In the genomic region with DNA sequence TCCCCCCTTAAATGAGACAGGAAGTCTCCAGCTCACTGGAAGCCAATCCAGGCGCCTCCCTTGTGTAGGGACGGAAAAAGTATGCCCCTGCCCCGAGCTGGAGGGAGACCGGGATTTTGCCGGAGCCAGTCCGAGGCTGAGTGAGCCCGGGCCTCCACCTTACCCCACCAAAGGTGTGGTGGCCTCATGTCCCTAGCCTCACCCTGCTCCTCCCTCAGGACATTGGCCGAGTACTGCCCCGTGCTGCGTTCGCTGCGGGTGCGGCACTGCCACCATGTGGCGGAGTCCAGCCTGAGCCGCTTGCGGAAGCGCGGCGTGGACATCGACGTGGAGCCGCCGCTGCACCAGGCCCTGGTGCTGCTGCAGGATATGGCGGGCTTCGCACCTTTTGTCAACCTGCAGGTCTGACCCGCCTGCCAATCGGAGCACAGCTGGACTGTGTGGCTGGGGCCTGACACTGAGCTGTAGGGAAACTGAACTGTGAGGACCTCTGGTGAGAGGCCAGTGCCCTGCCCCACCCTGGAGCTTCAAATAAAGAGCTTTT, we compare ENCODE assay signal across 1 cellular context.
TF ChIP-seq lines count a peak whose summit lies in the region.

No MANE protein-coding gene starts in this region.

TF ChIP-seq in K562, 482 proteins besides CTCF, POLR2A, EP300 and RAD21 (continues in another document):
- TF ChIP-seq CHCHD3 (CRISPR knock-in tag; IDR thresholded peaks at IDR 0.05) (no peak), SMC3 (conservative IDR thresholded peaks at IDR 0.05; ENCODE audit: insufficient read depth, low read depth, low read length) (peak; percentile 59), TCF7L2 (IDR thresholded peaks at IDR 0.05; ENCODE audit: low read depth, low read length) (no peak), HNRNPL (IDR thresholded peaks at IDR 0.05; ENCODE audit: low read depth, low read length) (peak; percentile 51; the same call in 1 of the 2 replicates), POLR3G (IDR thresholded peaks at IDR 0.05; ENCODE audit: extremely low read depth, insufficient read length, insufficient replicate concordance) (no peak), TCFL5 (CRISPR knock-in tag; conservative IDR thresholded peaks at IDR 0.05) (no peak), ZNF354B (CRISPR knock-in tag; IDR thresholded peaks at IDR 0.05) (no peak), CREM (IDR thresholded peaks at IDR 0.05; ENCODE audit: low read depth) (peak; percentile 81), TEAD2 (tag; IDR thresholded peaks at IDR 0.05) (no peak), FOXP1 (CRISPR knock-in tag; IDR thresholded peaks at IDR 0.05) (no peak), HDAC1 (IDR thresholded peaks at IDR 0.05) (peak in 1 of 2 experiments; percentile 71; a peak in 2 of 4 replicates), RFX5 (IDR thresholded peaks at IDR 0.05; ENCODE audit: low read depth, low read length) (no peak), EP400 (IDR thresholded peaks at IDR 0.05) (peak; percentile 87), JUND (IDR thresholded peaks at IDR 0.05; ENCODE audit: borderline replicate concordance, low read depth, low read length) (peak; percentile 52; the same call in 1 of the 2 replicates), JUND (tag; IDR thresholded peaks at IDR 0.05; ENCODE audit: borderline replicate concordance, low read depth, low read length) (peak; percentile 8; the same call in 1 of the 3 replicates), HMG20A (CRISPR knock-in tag; conservative IDR thresholded peaks at IDR 0.05) (no peak), FOXA3 (CRISPR knock-in tag; conservative IDR thresholded peaks at IDR 0.05 in 1 of 2, IDR thresholded peaks at IDR 0.05 in 1 of 2) (0 out of 4 replicates have a peak, but pooled peaks of 1 of the 2 experiments have one; percentile 51), YBX1 (IDR thresholded peaks at IDR 0.05) (no peak), ZSCAN29 (IDR thresholded peaks at IDR 0.05) (no peak), ETV6 (IDR thresholded peaks at IDR 0.05; ENCODE audit: borderline replicate concordance in 1 of 2, low read depth in 2 of 2, low read length in 1 of 2) (peak in 1 of 2 experiments; percentile 68; a peak in 1 of 4 replicates), ETV6 (CRISPR knock-in tag; IDR thresholded peaks at IDR 0.05; ENCODE audit: borderline replicate concordance) (no peak), MTF1 (CRISPR knock-in tag; IDR thresholded peaks at IDR 0.05; ENCODE audit: borderline replicate concordance) (no peak), KDM2B (CRISPR knock-in tag; IDR thresholded peaks at IDR 0.05) (0 out of 2 replicates have a peak, but pooled peaks have one; percentile 22), SMARCA4 (IDR thresholded peaks at IDR 0.05) (peak; percentile 77), MAZ (CRISPR knock-in tag; conservative IDR thresholded peaks at IDR 0.05 in 1 of 2, IDR thresholded peaks at IDR 0.05 in 1 of 2) (peak; percentile 50 to 81; a peak in 3 of 4 replicates), YY1 (IDR thresholded peaks at IDR 0.05; ENCODE audit: borderline replicate concordance in 1 of 3, control insufficient read depth in 1 of 3, extremely low read depth in 1 of 3, insufficient read depth in 3 of 3, insufficient read length in 1 of 3, insufficient replicate concordance in 2 of 3, low read depth in 1 of 3, low read length in 2 of 3) (peak in 2 of 3 experiments; percentile 66 to 78), ETV5 (CRISPR knock-in tag; IDR thresholded peaks at IDR 0.05; ENCODE audit: low read depth) (peak; percentile 62), ZNF57 (CRISPR knock-in tag; IDR thresholded peaks at IDR 0.05) (no peak), ZNF766 (CRISPR knock-in tag; conservative IDR thresholded peaks at IDR 0.05) (0 out of 2 replicates have a peak, but pooled peaks have one; percentile 25), PHF20 (IDR thresholded peaks at IDR 0.05; ENCODE audit: partially characterized antibody) (peak; percentile 66), CREB1 (IDR thresholded peaks at IDR 0.05) (peak; percentile 51; the same call in 1 of the 2 replicates), CREB1 (CRISPR knock-in tag; IDR thresholded peaks at IDR 0.05) (peak; percentile 62; the same call in 1 of the 2 replicates), SOX6 (IDR thresholded peaks at IDR 0.05) (peak; percentile 23; the same call in 1 of the 2 replicates), HDAC6 (IDR thresholded peaks at IDR 0.05; ENCODE audit: low read depth, low read length) (no peak), MYNN (IDR thresholded peaks at IDR 0.05) (peak; percentile 78; the same call in 1 of the 2 replicates), MYNN (CRISPR knock-in tag; IDR thresholded peaks at IDR 0.05) (no peak), PTBP1 (IDR thresholded peaks at IDR 0.05; ENCODE audit: low read depth, low read length) (no peak), NEUROD1 (IDR thresholded peaks at IDR 0.05; ENCODE audit: borderline replicate concordance, low read depth, low read length, partially characterized antibody) (peak; percentile 50), POLR2AphosphoS2 (IDR thresholded peaks at IDR 0.05; ENCODE audit: low read length) (0 out of 2 replicates have a peak, but pooled peaks have one; percentile 51), POLR2B (IDR thresholded peaks at IDR 0.05; ENCODE audit: low read depth, partially characterized antibody) (peak; percentile 15), MYC (IDR thresholded peaks at IDR 0.05; ENCODE audit: low read depth, low read length) (peak; percentile 93), MYC (CRISPR knock-in tag; IDR thresholded peaks at IDR 0.05; ENCODE audit: borderline replicate concordance, low read depth) (peak; percentile 75; the same call in 1 of the 2 replicates)
- TF ChIP-seq, protein P1, sequence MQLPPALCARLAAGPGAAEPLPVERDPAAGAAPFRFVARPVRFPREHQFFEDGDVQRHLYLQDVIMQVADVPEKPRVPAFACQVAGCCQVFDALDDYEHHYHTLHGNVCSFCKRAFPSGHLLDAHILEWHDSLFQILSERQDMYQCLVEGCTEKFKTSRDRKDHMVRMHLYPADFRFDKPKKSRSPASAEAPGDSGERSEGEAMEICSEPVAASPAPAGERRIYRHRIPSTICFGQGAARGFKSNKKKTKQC (CRISPR knock-in tag; IDR thresholded peaks at IDR 0.05), result 0 out of 2 replicates have a peak, but pooled peaks have one; percentile 48
- TF ChIP-seq, protein P2, sequence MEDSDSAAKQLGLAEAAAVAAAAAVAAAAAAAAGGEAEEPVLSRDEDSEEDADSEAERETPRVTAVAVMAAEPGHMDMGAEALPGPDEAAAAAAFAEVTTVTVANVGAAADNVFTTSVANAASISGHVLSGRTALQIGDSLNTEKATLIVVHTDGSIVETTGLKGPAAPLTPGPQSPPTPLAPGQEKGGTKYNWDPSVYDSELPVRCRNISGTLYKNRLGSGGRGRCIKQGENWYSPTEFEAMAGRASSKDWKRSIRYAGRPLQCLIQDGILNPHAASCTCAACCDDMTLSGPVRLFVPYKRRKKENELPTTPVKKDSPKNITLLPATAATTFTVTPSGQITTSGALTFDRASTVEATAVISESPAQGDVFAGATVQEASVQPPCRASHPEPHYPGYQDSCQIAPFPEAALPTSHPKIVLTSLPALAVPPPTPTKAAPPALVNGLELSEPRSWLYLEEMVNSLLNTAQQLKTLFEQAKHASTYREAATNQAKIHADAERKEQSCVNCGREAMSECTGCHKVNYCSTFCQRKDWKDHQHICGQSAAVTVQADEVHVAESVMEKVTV (CRISPR knock-in tag; IDR thresholded peaks at IDR 0.05), result peak; percentile 11; the same call in 1 of the 2 replicates
- TF ChIP-seq, protein P3, sequence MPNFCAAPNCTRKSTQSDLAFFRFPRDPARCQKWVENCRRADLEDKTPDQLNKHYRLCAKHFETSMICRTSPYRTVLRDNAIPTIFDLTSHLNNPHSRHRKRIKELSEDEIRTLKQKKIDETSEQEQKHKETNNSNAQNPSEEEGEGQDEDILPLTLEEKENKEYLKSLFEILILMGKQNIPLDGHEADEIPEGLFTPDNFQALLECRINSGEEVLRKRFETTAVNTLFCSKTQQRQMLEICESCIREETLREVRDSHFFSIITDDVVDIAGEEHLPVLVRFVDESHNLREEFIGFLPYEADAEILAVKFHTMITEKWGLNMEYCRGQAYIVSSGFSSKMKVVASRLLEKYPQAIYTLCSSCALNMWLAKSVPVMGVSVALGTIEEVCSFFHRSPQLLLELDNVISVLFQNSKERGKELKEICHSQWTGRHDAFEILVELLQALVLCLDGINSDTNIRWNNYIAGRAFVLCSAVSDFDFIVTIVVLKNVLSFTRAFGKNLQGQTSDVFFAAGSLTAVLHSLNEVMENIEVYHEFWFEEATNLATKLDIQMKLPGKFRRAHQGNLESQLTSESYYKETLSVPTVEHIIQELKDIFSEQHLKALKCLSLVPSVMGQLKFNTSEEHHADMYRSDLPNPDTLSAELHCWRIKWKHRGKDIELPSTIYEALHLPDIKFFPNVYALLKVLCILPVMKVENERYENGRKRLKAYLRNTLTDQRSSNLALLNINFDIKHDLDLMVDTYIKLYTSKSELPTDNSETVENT (CRISPR knock-in tag; IDR thresholded peaks at IDR 0.05), result peak; percentile 26; the same call in 1 of the 2 replicates
- TF ChIP-seq, protein P4, sequence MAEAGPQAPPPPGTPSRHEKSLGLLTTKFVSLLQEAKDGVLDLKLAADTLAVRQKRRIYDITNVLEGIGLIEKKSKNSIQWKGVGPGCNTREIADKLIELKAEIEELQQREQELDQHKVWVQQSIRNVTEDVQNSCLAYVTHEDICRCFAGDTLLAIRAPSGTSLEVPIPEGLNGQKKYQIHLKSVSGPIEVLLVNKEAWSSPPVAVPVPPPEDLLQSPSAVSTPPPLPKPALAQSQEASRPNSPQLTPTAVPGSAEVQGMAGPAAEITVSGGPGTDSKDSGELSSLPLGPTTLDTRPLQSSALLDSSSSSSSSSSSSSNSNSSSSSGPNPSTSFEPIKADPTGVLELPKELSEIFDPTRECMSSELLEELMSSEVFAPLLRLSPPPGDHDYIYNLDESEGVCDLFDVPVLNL (CRISPR knock-in tag; IDR thresholded peaks at IDR 0.05; ENCODE audit: low read depth), result no peak
- TF ChIP-seq, protein P5, sequence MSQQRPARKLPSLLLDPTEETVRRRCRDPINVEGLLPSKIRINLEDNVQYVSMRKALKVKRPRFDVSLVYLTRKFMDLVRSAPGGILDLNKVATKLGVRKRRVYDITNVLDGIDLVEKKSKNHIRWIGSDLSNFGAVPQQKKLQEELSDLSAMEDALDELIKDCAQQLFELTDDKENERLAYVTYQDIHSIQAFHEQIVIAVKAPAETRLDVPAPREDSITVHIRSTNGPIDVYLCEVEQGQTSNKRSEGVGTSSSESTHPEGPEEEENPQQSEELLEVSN (IDR thresholded peaks at IDR 0.05; ENCODE audit: borderline replicate concordance in 1 of 2, extremely low read depth in 1 of 2, insufficient read depth in 1 of 2, insufficient read length in 1 of 2, low read depth in 1 of 2, low read length in 1 of 2, poor library complexity in 1 of 2, severe bottlenecking in 1 of 2), result peak; percentile 93 to 95
- TF ChIP-seq, protein P6, sequence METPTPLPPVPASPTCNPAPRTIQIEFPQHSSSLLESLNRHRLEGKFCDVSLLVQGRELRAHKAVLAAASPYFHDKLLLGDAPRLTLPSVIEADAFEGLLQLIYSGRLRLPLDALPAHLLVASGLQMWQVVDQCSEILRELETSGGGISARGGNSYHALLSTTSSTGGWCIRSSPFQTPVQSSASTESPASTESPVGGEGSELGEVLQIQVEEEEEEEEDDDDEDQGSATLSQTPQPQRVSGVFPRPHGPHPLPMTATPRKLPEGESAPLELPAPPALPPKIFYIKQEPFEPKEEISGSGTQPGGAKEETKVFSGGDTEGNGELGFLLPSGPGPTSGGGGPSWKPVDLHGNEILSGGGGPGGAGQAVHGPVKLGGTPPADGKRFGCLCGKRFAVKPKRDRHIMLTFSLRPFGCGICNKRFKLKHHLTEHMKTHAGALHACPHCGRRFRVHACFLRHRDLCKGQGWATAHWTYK (CRISPR knock-in tag; IDR thresholded peaks at IDR 0.05), result peak; percentile 48; the same call in 1 of the 2 replicates
- TF ChIP-seq, protein P7, sequence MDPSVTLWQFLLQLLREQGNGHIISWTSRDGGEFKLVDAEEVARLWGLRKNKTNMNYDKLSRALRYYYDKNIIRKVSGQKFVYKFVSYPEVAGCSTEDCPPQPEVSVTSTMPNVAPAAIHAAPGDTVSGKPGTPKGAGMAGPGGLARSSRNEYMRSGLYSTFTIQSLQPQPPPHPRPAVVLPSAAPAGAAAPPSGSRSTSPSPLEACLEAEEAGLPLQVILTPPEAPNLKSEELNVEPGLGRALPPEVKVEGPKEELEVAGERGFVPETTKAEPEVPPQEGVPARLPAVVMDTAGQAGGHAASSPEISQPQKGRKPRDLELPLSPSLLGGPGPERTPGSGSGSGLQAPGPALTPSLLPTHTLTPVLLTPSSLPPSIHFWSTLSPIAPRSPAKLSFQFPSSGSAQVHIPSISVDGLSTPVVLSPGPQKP (CRISPR knock-in tag; IDR thresholded peaks at IDR 0.05), result no peak
- TF ChIP-seq, protein P8, sequence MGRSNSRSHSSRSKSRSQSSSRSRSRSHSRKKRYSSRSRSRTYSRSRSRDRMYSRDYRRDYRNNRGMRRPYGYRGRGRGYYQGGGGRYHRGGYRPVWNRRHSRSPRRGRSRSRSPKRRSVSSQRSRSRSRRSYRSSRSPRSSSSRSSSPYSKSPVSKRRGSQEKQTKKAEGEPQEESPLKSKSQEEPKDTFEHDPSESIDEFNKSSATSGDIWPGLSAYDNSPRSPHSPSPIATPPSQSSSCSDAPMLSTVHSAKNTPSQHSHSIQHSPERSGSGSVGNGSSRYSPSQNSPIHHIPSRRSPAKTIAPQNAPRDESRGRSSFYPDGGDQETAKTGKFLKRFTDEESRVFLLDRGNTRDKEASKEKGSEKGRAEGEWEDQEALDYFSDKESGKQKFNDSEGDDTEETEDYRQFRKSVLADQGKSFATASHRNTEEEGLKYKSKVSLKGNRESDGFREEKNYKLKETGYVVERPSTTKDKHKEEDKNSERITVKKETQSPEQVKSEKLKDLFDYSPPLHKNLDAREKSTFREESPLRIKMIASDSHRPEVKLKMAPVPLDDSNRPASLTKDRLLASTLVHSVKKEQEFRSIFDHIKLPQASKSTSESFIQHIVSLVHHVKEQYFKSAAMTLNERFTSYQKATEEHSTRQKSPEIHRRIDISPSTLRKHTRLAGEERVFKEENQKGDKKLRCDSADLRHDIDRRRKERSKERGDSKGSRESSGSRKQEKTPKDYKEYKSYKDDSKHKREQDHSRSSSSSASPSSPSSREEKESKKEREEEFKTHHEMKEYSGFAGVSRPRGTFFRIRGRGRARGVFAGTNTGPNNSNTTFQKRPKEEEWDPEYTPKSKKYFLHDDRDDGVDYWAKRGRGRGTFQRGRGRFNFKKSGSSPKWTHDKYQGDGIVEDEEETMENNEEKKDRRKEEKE (IDR thresholded peaks at IDR 0.05; ENCODE audit: borderline replicate concordance in 1 of 2, control insufficient read depth in 1 of 2, low read depth in 2 of 2, low read length in 1 of 2), result 0 out of 4 replicates have a peak, but pooled peaks of 1 of the 2 experiments have one; percentile 28
- TF ChIP-seq, protein P9, sequence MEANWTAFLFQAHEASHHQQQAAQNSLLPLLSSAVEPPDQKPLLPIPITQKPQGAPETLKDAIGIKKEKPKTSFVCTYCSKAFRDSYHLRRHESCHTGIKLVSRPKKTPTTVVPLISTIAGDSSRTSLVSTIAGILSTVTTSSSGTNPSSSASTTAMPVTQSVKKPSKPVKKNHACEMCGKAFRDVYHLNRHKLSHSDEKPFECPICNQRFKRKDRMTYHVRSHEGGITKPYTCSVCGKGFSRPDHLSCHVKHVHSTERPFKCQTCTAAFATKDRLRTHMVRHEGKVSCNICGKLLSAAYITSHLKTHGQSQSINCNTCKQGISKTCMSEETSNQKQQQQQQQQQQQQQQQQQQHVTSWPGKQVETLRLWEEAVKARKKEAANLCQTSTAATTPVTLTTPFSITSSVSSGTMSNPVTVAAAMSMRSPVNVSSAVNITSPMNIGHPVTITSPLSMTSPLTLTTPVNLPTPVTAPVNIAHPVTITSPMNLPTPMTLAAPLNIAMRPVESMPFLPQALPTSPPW (CRISPR knock-in tag; IDR thresholded peaks at IDR 0.05), result peak; percentile 39; the same call in 1 of the 2 replicates
